In the genomic region with DNA sequence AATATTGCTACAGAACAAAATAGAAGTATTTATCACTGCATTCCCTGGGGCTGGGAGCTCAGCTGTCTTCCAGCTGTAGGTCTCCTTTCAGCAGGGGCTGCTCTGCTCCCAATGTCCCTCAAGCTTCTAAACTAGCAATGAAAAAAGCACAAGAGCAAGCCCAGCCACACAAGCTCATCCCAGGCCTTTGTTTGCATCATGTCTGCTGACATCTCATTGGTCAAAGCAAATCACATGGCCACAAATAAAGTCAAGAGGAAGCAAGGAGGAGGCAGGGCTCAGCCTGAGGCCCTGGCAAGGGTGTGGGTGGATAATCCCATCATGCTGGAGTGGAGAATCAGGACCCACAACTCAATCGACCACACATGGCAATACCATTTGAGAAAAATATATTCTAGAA, we compare ENCODE assay signal across 9 cellular contexts. TPM values are rescaled to one million over a fixed set of nuclear protein-coding genes. Genes with fewer than 3 reads are reported as not detected.
A peak's percentile ranks its signal among the peaks of the same experiment; 100 is the strongest.
DNase-seq lines count a peak whose midpoint lies in the region; ATAC-seq, FAIRE-seq and TF ChIP-seq lines count a peak whose summit lies in the region.
"Had no signal": no experiment of that assay in that cellular context is flagged by ENCODE, and none has a peak within 500 bp of the region (broad histone marks: within the 10 kb centered on the region; RNA-seq: fewer than 3 reads in every experiment).

No MANE protein-coding gene starts in this region.

- peaks cover 3% of the 10 kb centered on the region for H3K36me3 Mint-ChIP-seq in T-helper 1 cell treated with Interleukin-12 subunit alpha and Interleukin-12 subunit beta and Interleukin-4 antibody, amounts not matched to agents 30 μg/mL and 1 μg/mL, for 36 hours (ENCODE audit: low read depth)

- peaks cover 0 to 36% (median 11%) of the 10 kb centered on the region in 7 donors for H3K27me3 ChIP-seq in spleen (replicated peaks in 1 of 7)

- no peak overlapping the region for H3K4me3 Mint-ChIP-seq in T-helper 1 cell treated with Interleukin-12 subunit alpha and Interleukin-12 subunit beta and Interleukin-4 antibody, amounts not matched to agents 30 μg/mL and 1 μg/mL, for 36 hours

- H3K27ac ChIP-seq in spleen: no peak overlapping the region

- peaks cover 33% of the 10 kb centered on the region for H3K4me1 Mint-ChIP-seq in T-helper 1 cell treated with Interleukin-12 subunit alpha and Interleukin-12 subunit beta and Interleukin-4 antibody, amounts not matched to agents 30 μg/mL and 1 μg/mL, for 36 hours (ENCODE audit: low read depth)

- peaks cover 7% of the 10 kb centered on the region for H3K27me3 Mint-ChIP-seq in T-helper 1 cell treated with Interleukin-12 subunit alpha and Interleukin-12 subunit beta and Interleukin-4 antibody, amounts not matched to agents 30 μg/mL and 1 μg/mL, for 36 hours (ENCODE audit: low read depth)

- no peak for FAIRE-seq in GM19239 (lab: Jason Lieb, UNC)
- FAIRE-seq: colon had no signal

- H3K9me3 Mint-ChIP-seq in T-helper 1 cell treated with Interleukin-12 subunit alpha and Interleukin-12 subunit beta and Interleukin-4 antibody, amounts not matched to agents 30 μg/mL and 1 μg/mL, for 36 hours: no peaks in the 10 kb centered on the region

- ATAC-seq in omental fat pad (ENCODE audit: low FRiP score) (no peak), GM18498 (IDR thresholded peaks at IDR 0.05; ENCODE audit: unreplicated experiment) (no peak)

- peaks cover 0 to 26% (median 15%) of the 10 kb centered on the region in 6 donors for H3K4me1 ChIP-seq in spleen

- H3K27ac Mint-ChIP-seq in T-helper 1 cell treated with Interleukin-12 subunit alpha and Interleukin-12 subunit beta and Interleukin-4 antibody, amounts not matched to agents 30 μg/mL and 1 μg/mL, for 36 hours: peak overlapping the region; percentile 29

- no peaks in the 10 kb centered on the region for H3K36me3 ChIP-seq in spleen

- H3K4me3 ChIP-seq in spleen: no peak overlapping the region

- in situ Hi-C loops in G401 (cut with HindIII; ENCODE audit: low sequenced_read_pairs): no loop called here

- TF ChIP-seq CTCF in omental fat pad (IDR thresholded peaks at IDR 0.05) (no peak), spleen (IDR thresholded peaks at IDR 0.05 in 8 of 11, conservative IDR thresholded peaks at IDR 0.05 in 3 of 11) (no peak)

- 55 to 83% (median 79%) methylated on average over 1 of the region's 1 CpG for WGBS in spleen, 5 donors

- no peak for TF ChIP-seq POLR2A in spleen (IDR thresholded peaks at IDR 0.05)

- no peaks in the 10 kb centered on the region for H3K9me3 ChIP-seq in spleen

- intact Hi-C loops in spleen (cut with DNase I; ENCODE audit: low total_unique reads): loop anchor here (10.0 kb wide), 2 partner anchors 371 to 461 kb away; no protein-coding TSS in a partner anchor

- DNase-seq in G401 (ENCODE audit: low spot score) (peak; percentile 32), LHCN-M2 (ENCODE audit: low read depth) (peak; percentile 64), iPS DF 19.7 (ENCODE audit: low read depth, low spot score) (peak; percentile 78), omental fat pad (ENCODE audit: low spot score) (no peak), spleen (no peak), GM19239 (ENCODE audit: insufficient read length, low spot score) (no peak)

RNA-seq across cellular contexts. Expression of gene BFSP1, which starts 2.2 kb away (rescaled TPM):
- total RNA-seq in G401 (2014; rRNA removed; shearing (Covaris generic)): 0.98 and 2.3 TPM in 2 replicates
- total RNA-seq in LHCN-M2 (2014; rRNA removed) (4.7 and 6.6 TPM in 2 replicates), omental fat pad (1 to 10 TPM in 2 of 4 donors, under 1 TPM in 2; 0.38 to 2.0 (median 0.98) TPM), spleen (under 1 TPM; 0.13 to 0.86 (median 0.44) TPM)
- polyA plus RNA-seq in LHCN-M2 (2012): 6.4 TPM
- polyA plus RNA-seq in spleen: under 1 TPM; 0.35 to 0.48 (median 0.38) TPM

RNA-seq across cellular contexts. Expression of gene DSTN, which starts 36.5 kb away (rescaled TPM):
- total RNA-seq in G401 (2014; rRNA removed; shearing (Covaris generic)): 305 and 378 TPM in 2 replicates
- 218 and 254 TPM in 2 replicates for total RNA-seq in LHCN-M2 (2014; rRNA removed)
- polyA plus RNA-seq in LHCN-M2 (2012): 559 TPM
- total RNA-seq in omental fat pad: 100 to 1,000 TPM; 147 to 228 (median 170) TPM
- total RNA-seq in spleen: 100 to 1,000 TPM in 3 of 7 donors, 10 to 100 TPM in 4; 62.0 to 122 (median 93.6) TPM
- 100 to 1,000 TPM in 2 of 3 donors, 10 to 100 TPM in 1; 65.8 to 157 (median 107) TPM for polyA plus RNA-seq in spleen

Comparison
In these comparisons a context has a peak if more than half of its experiments do, and no peak if none do; other contexts are left out.
1. DNase-seq: peak in G401 (single experiment), LHCN-M2 (single experiment) and iPS DF 19.7 (single experiment); none in omental fat pad (single experiment), spleen (single experiment) and GM19239 (single experiment).